8 cellular contexts compared by ENCODE assay signal in the genomic region with DNA sequence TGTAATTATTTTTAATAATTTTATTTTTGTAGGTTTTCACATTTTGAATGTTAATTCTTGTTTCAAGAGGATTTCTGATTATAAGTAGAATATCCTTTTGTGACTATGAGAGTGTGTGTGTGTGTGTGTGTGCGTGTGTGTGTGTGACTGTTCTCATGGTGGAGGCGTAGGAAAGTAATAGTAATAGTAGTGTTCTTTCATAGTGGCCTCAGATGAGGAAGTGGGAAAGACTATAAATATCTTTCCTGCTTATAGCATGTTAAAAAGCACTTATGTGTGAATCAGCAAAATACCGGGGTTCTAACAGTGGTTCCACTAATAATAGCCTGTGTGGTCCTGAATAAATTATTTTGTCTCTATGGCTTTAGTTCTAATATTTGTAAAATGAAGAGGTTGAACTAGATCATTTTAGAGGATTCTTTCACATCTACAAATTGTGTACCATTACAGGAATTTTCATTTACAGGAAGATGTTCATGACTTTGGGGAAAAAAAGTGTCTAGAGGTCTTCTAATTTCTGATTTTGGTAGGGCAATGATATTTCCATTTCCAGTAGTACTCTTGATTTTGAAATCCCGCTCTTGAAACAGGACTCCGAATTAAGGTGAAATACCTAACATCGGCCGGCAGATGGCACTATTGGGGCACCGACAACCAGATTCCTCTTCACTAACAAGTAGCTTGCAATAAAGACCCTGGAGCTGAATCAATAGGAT. TPM values are rescaled to one million over a fixed set of nuclear protein-coding genes. Genes with fewer than 3 reads are reported as not detected.
DNase-seq lines count a peak whose midpoint lies in the region; ATAC-seq and TF ChIP-seq lines count a peak whose summit lies in the region.

No MANE protein-coding gene starts in this region.

- H3K36me3 Mint-ChIP-seq in CD4-positive, alpha-beta T cell (ENCODE audit: low read depth): no peaks in the 10 kb centered on the region
- H3K36me3 Mint-ChIP-seq in endothelial cell (ENCODE audit: low read depth, unreplicated experiment) (no peaks in the 10 kb centered on the region), natural killer cell (no peaks in the 10 kb centered on the region)
- H3K36me3 Mint-ChIP-seq in stimulated activated naive CD8-positive, alpha-beta T cell treated with anti-CD3 and anti-CD28 coated beads, Interleukin-15, Interleukin-2, amounts not matched to agents 100 ng/mL and 50 ng/mL, for 24 hours (ENCODE audit: low read depth): no peaks in the 10 kb centered on the region

- TF ChIP-seq CTCF in CD4-positive, alpha-beta T cell (IDR thresholded peaks at IDR 0.05): peak; percentile 88
- TF ChIP-seq CTCF in endothelial cell (IDR thresholded peaks at IDR 0.05; ENCODE audit: unreplicated experiment) (peak; percentile 79), natural killer cell (IDR thresholded peaks at IDR 0.05) (peak; percentile 90)

- POLR2A ChIA-PET in CD4-positive, alpha-beta T cell (lab: Charles Lee): no interaction called here

- H3K27ac Mint-ChIP-seq in CD4-positive, alpha-beta T cell: no peak overlapping the region
- no peak overlapping the region for H3K27ac Mint-ChIP-seq in endothelial cell (ENCODE audit: unreplicated experiment)
- no peak overlapping the region for H3K27ac Mint-ChIP-seq in natural killer cell
- peak overlapping the region; percentile 49 for H3K27ac Mint-ChIP-seq in stimulated activated naive CD8-positive, alpha-beta T cell treated with anti-CD3 and anti-CD28 coated beads, Interleukin-15, Interleukin-2, amounts not matched to agents 100 ng/mL and 50 ng/mL, for 24 hours

- peak; percentile 37 for ATAC-seq in CD4-positive, alpha-beta T cell (ENCODE audit: poor library complexity)
- ATAC-seq in GM19043 (IDR thresholded peaks at IDR 0.05; ENCODE audit: low read depth, unreplicated experiment): peak; percentile 86
- peak; percentile 78 for ATAC-seq in HG03280 (IDR thresholded peaks at IDR 0.05; ENCODE audit: unreplicated experiment)
- peak in 1 of 3 donors; percentile 58 for ATAC-seq in natural killer cell

- DNase-seq in CD4-positive, alpha-beta T cell: peak; percentile 43 to 72 (median 50)
- DNase-seq in NCI-H82 treated with DMSO at 0.1 percent for 48 hours (lab: John Stamatoyannopoulos, UW; ENCODE audit: unreplicated experiment) (peak; percentile 32), endothelial cell (ENCODE audit: low spot score) (peak; percentile 76), natural killer cell (peak; percentile 50)
- peak; percentile 20 to 37 for DNase-seq in activated CD8-positive, alpha-beta memory T cell treated with anti-CD3 and anti-CD28 coated beads for 4 hours (ENCODE audit: low read depth in 2 of 2)

- no peak overlapping the region for H3K4me3 Mint-ChIP-seq in CD4-positive, alpha-beta T cell
- H3K4me3 Mint-ChIP-seq in endothelial cell (ENCODE audit: unreplicated experiment) (no peak overlapping the region), natural killer cell (no peak overlapping the region)
- peak overlapping the region; percentile 62 for H3K4me3 Mint-ChIP-seq in stimulated activated naive CD8-positive, alpha-beta T cell treated with anti-CD3 and anti-CD28 coated beads, Interleukin-15, Interleukin-2, amounts not matched to agents 100 ng/mL and 50 ng/mL, for 24 hours

- no peaks in the 10 kb centered on the region for H3K9me3 Mint-ChIP-seq in CD4-positive, alpha-beta T cell
- H3K9me3 Mint-ChIP-seq in endothelial cell (ENCODE audit: unreplicated experiment) (no peaks in the 10 kb centered on the region), natural killer cell (no peaks in the 10 kb centered on the region)
- no peaks in the 10 kb centered on the region for H3K9me3 Mint-ChIP-seq in stimulated activated naive CD8-positive, alpha-beta T cell treated with anti-CD3 and anti-CD28 coated beads, Interleukin-15, Interleukin-2, amounts not matched to agents 100 ng/mL and 50 ng/mL, for 24 hours

- CTCF ChIA-PET in CD4-positive, alpha-beta T cell (lab: Charles Lee): interaction anchor here (0.9 to 1.6 kb wide), 3 partner anchors 10 to 515 kb away, joined by 5 to 8 read pairs (median 6); no protein-coding TSS in a partner anchor

- no peaks in the 10 kb centered on the region for H3K9me3 ChIP-seq in CD4-positive, alpha-beta T cell (ENCODE audit: control insufficient read depth, low read length)

- no peak overlapping the region for H3K27ac ChIP-seq in CD4-positive, alpha-beta T cell (ENCODE audit: low read depth, low read length)

- peaks cover 62% of the 10 kb centered on the region for H3K27me3 Mint-ChIP-seq in CD4-positive, alpha-beta T cell
- no peaks in the 10 kb centered on the region for H3K27me3 Mint-ChIP-seq in endothelial cell (ENCODE audit: unreplicated experiment)
- peaks cover 26 to 50% of the 10 kb centered on the region in 2 donors for H3K27me3 Mint-ChIP-seq in natural killer cell (ENCODE audit: low read depth in 2 of 2)
- peaks cover 40% of the 10 kb centered on the region for H3K27me3 Mint-ChIP-seq in stimulated activated naive CD8-positive, alpha-beta T cell treated with anti-CD3 and anti-CD28 coated beads, Interleukin-15, Interleukin-2, amounts not matched to agents 100 ng/mL and 50 ng/mL, for 24 hours

- peaks cover 31% of the 10 kb centered on the region for H3K27me3 ChIP-seq in CD4-positive, alpha-beta T cell (ENCODE audit: control insufficient read depth, insufficient read depth, low read length)

- H3K4me1 Mint-ChIP-seq in CD4-positive, alpha-beta T cell (ENCODE audit: low read depth): peaks cover 7% of the 10 kb centered on the region
- H3K4me1 Mint-ChIP-seq in endothelial cell (ENCODE audit: unreplicated experiment) (peaks cover 3% of the 10 kb centered on the region), natural killer cell (peaks cover 7 to 13% of the 10 kb centered on the region in 2 donors)
- peaks cover 29% of the 10 kb centered on the region for H3K4me1 Mint-ChIP-seq in stimulated activated naive CD8-positive, alpha-beta T cell treated with anti-CD3 and anti-CD28 coated beads, Interleukin-15, Interleukin-2, amounts not matched to agents 100 ng/mL and 50 ng/mL, for 24 hours (ENCODE audit: low read depth)

- intact Hi-C loops in CD4-positive, alpha-beta T cell (cut with DNase I, micrococcal nuclease): loop anchor here (1.0 to 5.0 kb wide), 2 partner anchors 124 to 516 kb away; no protein-coding TSS in a partner anchor
- intact Hi-C loops in natural killer cell (cut with micrococcal nuclease): loop anchor here (1.0 kb wide), 1 partner anchor 124 kb away; no protein-coding TSS in a partner anchor

RNA-seq across cellular contexts. Expression of gene OR10G7, which starts 29.9 kb away (rescaled TPM):
- not detected for total RNA-seq in CD4-positive, alpha-beta T cell
- total RNA-seq in endothelial cell (ENCODE audit: unreplicated experiment) (not detected), natural killer cell (not detected)

RNA-seq across cellular contexts. Expression of gene VWA5A, which starts 44.2 kb away (rescaled TPM):
- 1 to 10 TPM; 5.1 to 5.6 TPM for total RNA-seq in CD4-positive, alpha-beta T cell
- 64.5 TPM for total RNA-seq in endothelial cell (ENCODE audit: unreplicated experiment)
- total RNA-seq in natural killer cell: 10 to 100 TPM in 2 of 3 donors, 1 to 10 TPM in 1; 9.2 to 12.9 (median 11.8) TPM

RNA-seq across cellular contexts. Expression of gene OR10G8, which starts 44.5 kb away (rescaled TPM):
- total RNA-seq in CD4-positive, alpha-beta T cell: not detected
- total RNA-seq in endothelial cell (ENCODE audit: unreplicated experiment): not detected
- total RNA-seq in natural killer cell: not detected

RNA-seq across cellular contexts. Expression of gene OR10G9, which starts 48.3 kb away (rescaled TPM):
- total RNA-seq in CD4-positive, alpha-beta T cell: not detected
- not detected for total RNA-seq in endothelial cell (ENCODE audit: unreplicated experiment)
- not detected for total RNA-seq in natural killer cell

RNA-seq across cellular contexts. Expression of gene OR10G4, which starts 58.3 kb away (rescaled TPM):
- total RNA-seq in CD4-positive, alpha-beta T cell: not detected
- total RNA-seq in endothelial cell (ENCODE audit: unreplicated experiment) (not detected), natural killer cell (not detected)
